ENCODE assay signal across 21 cellular contexts in the genomic region with DNA sequence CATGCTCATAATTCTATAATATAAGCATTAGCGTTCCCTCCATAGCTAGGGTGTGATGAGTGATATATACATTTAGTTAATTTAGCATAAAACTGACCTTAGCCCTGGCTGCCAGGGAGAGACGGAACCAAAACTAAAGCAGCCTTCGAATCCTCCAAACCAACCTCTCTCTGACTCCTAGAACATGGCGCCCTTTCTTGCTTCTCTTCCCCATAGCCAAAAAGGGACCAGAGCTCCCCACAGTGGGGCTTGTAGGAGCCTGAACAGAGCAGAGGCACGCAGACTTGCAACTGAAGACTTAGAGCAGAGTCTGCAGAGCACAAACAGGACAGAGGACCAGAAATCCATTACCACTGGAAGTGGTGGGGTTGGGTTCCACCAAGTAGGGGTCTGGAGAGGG.
"Had no signal": no experiment of that assay in that cellular context is flagged by ENCODE, and none has a peak within 500 bp of the region (broad histone marks: within the 10 kb centered on the region; RNA-seq: fewer than 3 reads in every experiment).

No MANE protein-coding gene starts in this region.

- H3K36me3 Mint-ChIP-seq: activated naive CD4-positive, alpha-beta T cell treated with anti-CD3 and anti-CD28 coated beads, Interleukin-2, amount 10 ng/mL, durations not matched to agents 7 days and 5 days; type B pancreatic cell had no signal

- H3K27ac Mint-ChIP-seq: activated CD4-positive, alpha-beta T cell treated with anti-CD3 and anti-CD28 coated beads, Interleukin-2, amount 10 ng/mL, durations not matched to agents 24 days and 14 days; activated CD8-positive, alpha-beta T cell treated with anti-CD3 and anti-CD28 coated beads, Interleukin-2, amount 10 ng/mL, durations not matched to agents 7 days and 5 days; activated naive CD4-positive, alpha-beta T cell treated with anti-CD3 and anti-CD28 coated beads, Interleukin-2, amount 10 ng/mL, durations not matched to agents 7 days and 5 days; activated naive CD8-positive, alpha-beta T cell treated with anti-CD3 and anti-CD28 coated beads, Interleukin-2, amount 50 U/mL, for 24 hours; activated T-cell treated with anti-CD3 and anti-CD28 coated beads, Interleukin-2, amount 50 U/mL, for 24 hours; brain; stimulated activated naive CD8-positive, alpha-beta T cell treated with anti-CD3 and anti-CD28 coated beads, Interleukin-15, amount 100 ng/mL, for 72 hours; type B pancreatic cell had no signal

- H3K4me3 ChIP-seq: gastrocnemius medialis, left lung, prostate gland, right atrium auricular region, suprapubic skin had no signal

- DNase-seq: activated CD4-positive, alpha-beta T cell treated with anti-CD3 and anti-CD28 coated beads, Interleukin-2, amount 10 ng/mL, durations not matched to agents 24 days and 14 days; activated CD8-positive, alpha-beta T cell treated with anti-CD3 and anti-CD28 coated beads, Interleukin-2, amount 10 ng/mL, durations not matched to agents 7 days and 5 days; activated naive CD4-positive, alpha-beta T cell treated with anti-CD3 and anti-CD28 coated beads, Interleukin-2, amount 10 ng/mL, durations not matched to agents 7 days and 5 days; activated naive CD8-positive, alpha-beta T cell treated with anti-CD3 and anti-CD28 coated beads, Interleukin-2, amount 50 U/mL, for 24 hours; activated T-cell treated with anti-CD3 and anti-CD28 coated beads, Interleukin-2, amount 50 U/mL, for 24 hours; anterior cingulate cortex; central memory CD4-positive, alpha-beta T cell; cortex of kidney; gastrocnemius medialis; kidney; left lung; mammary epithelial cell; stimulated activated CD4-positive, alpha-beta T cell treated with anti-CD3 and anti-CD28 coated beads, Interleukin-2, amount 100 ng/mL, for 48 hours; stimulated activated naive CD8-positive, alpha-beta T cell treated with anti-CD3 and anti-CD28 coated beads, Interleukin-15, amount 100 ng/mL, for 72 hours; T1000 had no signal

- H3K27me3 ChIP-seq: gastrocnemius medialis, left lung, right atrium auricular region, suprapubic skin had no signal

- H3K27ac ChIP-seq: left lung, prostate gland, right atrium auricular region, suprapubic skin had no signal

- H3K4me1 Mint-ChIP-seq: neural crest cell had no signal

- H3K9me3 Mint-ChIP-seq: activated naive CD4-positive, alpha-beta T cell treated with anti-CD3 and anti-CD28 coated beads, Interleukin-2, amount 10 ng/mL, durations not matched to agents 7 days and 5 days; activated naive CD8-positive, alpha-beta T cell treated with anti-CD3 and anti-CD28 coated beads, Interleukin-2, amount 50 U/mL, for 24 hours; activated T-cell treated with anti-CD3 and anti-CD28 coated beads, Interleukin-2, amount 50 U/mL, for 24 hours had no signal

- H3K27me3 Mint-ChIP-seq: activated CD4-positive, alpha-beta T cell treated with anti-CD3 and anti-CD28 coated beads, Interleukin-2, amount 10 ng/mL, durations not matched to agents 24 days and 14 days; activated naive CD4-positive, alpha-beta T cell treated with anti-CD3 and anti-CD28 coated beads, Interleukin-2, amount 10 ng/mL, durations not matched to agents 7 days and 5 days; activated naive CD8-positive, alpha-beta T cell treated with anti-CD3 and anti-CD28 coated beads, Interleukin-2, amount 50 U/mL, for 24 hours; brain; stimulated activated naive CD8-positive, alpha-beta T cell treated with anti-CD3 and anti-CD28 coated beads, Interleukin-15, amount 100 ng/mL, for 72 hours; type B pancreatic cell had no signal

- H3K36me3 ChIP-seq: gastrocnemius medialis, left lung, prostate gland, right atrium auricular region, suprapubic skin had no signal

- H3K4me3 Mint-ChIP-seq: activated CD4-positive, alpha-beta T cell treated with anti-CD3 and anti-CD28 coated beads, Interleukin-2, amount 10 ng/mL, durations not matched to agents 24 days and 14 days; activated CD8-positive, alpha-beta T cell treated with anti-CD3 and anti-CD28 coated beads, Interleukin-2, amount 10 ng/mL, durations not matched to agents 7 days and 5 days; activated naive CD4-positive, alpha-beta T cell treated with anti-CD3 and anti-CD28 coated beads, Interleukin-2, amount 10 ng/mL, durations not matched to agents 7 days and 5 days; activated naive CD8-positive, alpha-beta T cell treated with anti-CD3 and anti-CD28 coated beads, Interleukin-2, amount 50 U/mL, for 24 hours; activated T-cell treated with anti-CD3 and anti-CD28 coated beads, Interleukin-2, amount 50 U/mL, for 24 hours; brain; neural crest cell; stimulated activated naive CD8-positive, alpha-beta T cell treated with anti-CD3 and anti-CD28 coated beads, Interleukin-15, amount 100 ng/mL, for 72 hours; type B pancreatic cell had no signal

- ATAC-seq: activated CD8-positive, alpha-beta T cell treated with anti-CD3 and anti-CD28 coated beads, Interleukin-2, amount 10 ng/mL, durations not matched to agents 7 days and 5 days; activated naive CD8-positive, alpha-beta T cell treated with anti-CD3 and anti-CD28 coated beads, Interleukin-2, amount 50 U/mL, for 24 hours; gastrocnemius medialis; left lung; stimulated activated naive CD8-positive, alpha-beta T cell treated with anti-CD3 and anti-CD28 coated beads, Interleukin-15, amount 100 ng/mL, for 72 hours had no signal

- H3K9me3 ChIP-seq: gastrocnemius medialis, left lung, prostate gland, right atrium auricular region, suprapubic skin had no signal
